In the genomic region with DNA sequence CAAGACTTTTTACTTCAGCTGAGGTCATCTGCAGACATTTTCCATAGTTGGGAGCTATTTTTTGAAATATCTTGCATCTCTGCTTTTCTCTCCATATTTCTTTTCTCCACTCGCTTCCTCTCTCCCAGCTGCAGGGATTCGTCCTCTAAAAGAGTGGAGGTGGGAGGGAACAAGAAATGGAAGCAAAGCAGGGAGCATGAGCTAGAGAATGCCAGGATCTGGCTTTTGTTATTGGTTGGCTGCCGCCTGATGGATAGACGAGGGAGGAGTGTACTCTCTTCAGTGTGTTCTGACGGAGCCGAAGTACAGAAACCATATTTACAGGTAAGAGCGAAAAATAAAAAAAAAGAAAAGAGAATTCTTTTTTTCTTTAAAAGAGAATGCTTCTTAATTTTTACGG, we compare ENCODE assay signal across 8 cellular contexts. TPM values are rescaled to one million over a fixed set of nuclear protein-coding genes. Genes with fewer than 3 reads are reported as not detected.
DNase-seq lines count a peak whose midpoint lies in the region; ATAC-seq and TF ChIP-seq lines count a peak whose summit lies in the region.

A gene with protein sequence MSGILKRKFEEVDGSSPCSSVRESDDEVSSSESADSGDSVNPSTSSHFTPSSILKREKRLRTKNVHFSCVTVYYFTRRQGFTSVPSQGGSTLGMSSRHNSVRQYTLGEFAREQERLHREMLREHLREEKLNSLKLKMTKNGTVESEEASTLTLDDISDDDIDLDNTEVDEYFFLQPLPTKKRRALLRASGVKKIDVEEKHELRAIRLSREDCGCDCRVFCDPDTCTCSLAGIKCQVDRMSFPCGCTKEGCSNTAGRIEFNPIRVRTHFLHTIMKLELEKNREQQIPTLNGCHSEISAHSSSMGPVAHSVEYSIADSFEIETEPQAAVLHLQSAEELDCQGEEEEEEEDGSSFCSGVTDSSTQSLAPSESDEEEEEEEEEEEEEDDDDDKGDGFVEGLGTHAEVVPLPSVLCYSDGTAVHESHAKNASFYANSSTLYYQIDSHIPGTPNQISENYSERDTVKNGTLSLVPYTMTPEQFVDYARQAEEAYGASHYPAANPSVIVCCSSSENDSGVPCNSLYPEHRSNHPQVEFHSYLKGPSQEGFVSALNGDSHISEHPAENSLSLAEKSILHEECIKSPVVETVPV (plus strand): TSS at position 282 of the 400 bp plus-strand sequence. CDS start 125,368 bp downstream, outside the sequence.

- H3K27ac Mint-ChIP-seq in mesothelial cell of epicardium: peak within 1 kb of the TSS; percentile 88

- no peaks in the 10 kb centered on the region for H3K9me2 ChIP-seq in PC-9 (ENCODE audit: insufficient read depth)

- H3K79me2 ChIP-seq in PC-9 (ENCODE audit: low read depth): no peaks in the 10 kb centered on the region

- peaks cover 38% of the 10 kb centered on the region for H3K4me1 Mint-ChIP-seq in mesothelial cell of epicardium

- H3K4me3 ChIP-seq in PC-9 (no peak within 1 kb of the TSS), vagina (peak within 1 kb of the TSS; percentile 28 to 49)

- peak within 1 kb of the TSS; percentile 87 for H3K4me3 Mint-ChIP-seq in mesothelial cell of epicardium

- CTCF ChIA-PET in HEK293T (lab: Yijun Ruan, JAX) (interaction anchor here (0.7 to 1.3 kb wide), 3 partner anchors 41 to 63 kb away, joined by 3 to 4 read pairs (median 3); no protein-coding TSS in a partner anchor), PC-9 (lab: Charles Lee) (interaction anchor here (0.7 kb wide), 1 partner anchor 132 kb away, joined by 4 read pairs; no protein-coding TSS in a partner anchor)

- no peak within 1 kb of the TSS for H3K4me2 ChIP-seq in PC-9

- TF ChIP-seq CTCF in PC-9 (conservative IDR thresholded peaks at IDR 0.05) (no peak), mesothelial cell of epicardium (IDR thresholded peaks at IDR 0.05; ENCODE audit: unreplicated experiment) (no peak), vagina (IDR thresholded peaks at IDR 0.05) (no peak)

- H3K9me3 ChIP-seq in PC-9 (ENCODE audit: insufficient read depth, low read depth) (no peaks in the 10 kb centered on the region), vagina (no peaks in the 10 kb centered on the region)

- peak; percentile 73 for DNase-seq in HEK293T (ENCODE audit: extremely low spot score)
- DNase-seq in PC-9: peak in 1 of 2 experiments; percentile 36
- DNase-seq in mesothelial cell of epicardium (ENCODE audit: low spot score in 2 of 2, unreplicated experiment in 2 of 2): peak; percentile 23 to 59
- DNase-seq in vagina (ENCODE audit: extremely low spot score in 2 of 2): no peak

- H3K27ac ChIP-seq in PC-9 (no peak within 1 kb of the TSS), vagina (peak within 1 kb of the TSS; percentile 34)

- no peaks in the 10 kb centered on the region for H3K27me3 Mint-ChIP-seq in mesothelial cell of epicardium (ENCODE audit: low read depth)

- intact Hi-C loops in PC-9 (cut with micrococcal nuclease; ENCODE audit: unreplicated experiment): no loop called here
- intact Hi-C loops in vagina (cut with DNase I): no loop called here

- H3K36me3 ChIP-seq in PC-9 (ENCODE audit: low read depth) (no peaks in the 10 kb centered on the region), vagina (no peaks in the 10 kb centered on the region)

- H3K4me1 ChIP-seq in PC-9 (replicated peaks; ENCODE audit: insufficient read depth) (no peaks in the 10 kb centered on the region), vagina (peaks cover 27% of the 10 kb centered on the region)

- POLR2A ChIA-PET in HEK293T (lab: Yijun Ruan, JAX): interaction anchor here (0.5 to 1.4 kb wide), 4 partner anchors 20 to 906 kb away, joined by 3 to 5 read pairs (median 4); a partner anchor contains a TSS
- POLR2A ChIA-PET in PC-9 (lab: Charles Lee; ENCODE audit: unreplicated experiment): interaction anchor here (0.6 to 0.7 kb wide), 4 partner anchors 15 to 484 kb away, joined by 3 to 10 read pairs (median 6); a partner anchor contains a TSS

- H3F3A ChIP-seq in PC-9 (ENCODE audit: insufficient read depth, low read depth): no peaks in the 10 kb centered on the region

- TF ChIP-seq POLR2A in vagina (IDR thresholded peaks at IDR 0.05): no peak

- H2AFZ ChIP-seq in PC-9: 0 out of 2 replicates have a peak within 1 kb of the TSS, but pooled peaks have one; percentile 33

- BruUV-seq in PC-9 (replicated peaks; lab: Mats Ljungman, UMichigan): no TSS peak

- H3K9me3 Mint-ChIP-seq in mesothelial cell of epicardium: no peaks in the 10 kb centered on the region

- H3K27me3 ChIP-seq in PC-9 (ENCODE audit: insufficient read depth, low read depth): no peaks in the 10 kb centered on the region
- H3K27me3 ChIP-seq in vagina: no peaks in the 10 kb centered on the region

- ATAC-seq in esophagus mucosa: peak; percentile 96
- no peak for ATAC-seq in HG03442 (IDR thresholded peaks at IDR 0.05; ENCODE audit: unreplicated experiment)
- no peak for ATAC-seq in GM19397 (IDR thresholded peaks at IDR 0.05; ENCODE audit: unreplicated experiment)
- ATAC-seq in HG02623 (IDR thresholded peaks at IDR 0.05; ENCODE audit: unreplicated experiment): no peak

- H4K20me1 ChIP-seq in PC-9 (ENCODE audit: insufficient read depth): no peaks in the 10 kb centered on the region

- no peaks in the 10 kb centered on the region for H3K36me3 Mint-ChIP-seq in mesothelial cell of epicardium

TF ChIP-seq in HEK293T, 16 proteins besides CTCF, POLR2A, EP300 and RAD21:
- TF ChIP-seq L3MBTL2 (conservative IDR thresholded peaks at IDR 0.05) (peak; percentile 67), CTBP1 (IDR thresholded peaks at IDR 0.05; ENCODE audit: borderline replicate concordance) (no peak)
- TF ChIP-seq, protein P1, sequence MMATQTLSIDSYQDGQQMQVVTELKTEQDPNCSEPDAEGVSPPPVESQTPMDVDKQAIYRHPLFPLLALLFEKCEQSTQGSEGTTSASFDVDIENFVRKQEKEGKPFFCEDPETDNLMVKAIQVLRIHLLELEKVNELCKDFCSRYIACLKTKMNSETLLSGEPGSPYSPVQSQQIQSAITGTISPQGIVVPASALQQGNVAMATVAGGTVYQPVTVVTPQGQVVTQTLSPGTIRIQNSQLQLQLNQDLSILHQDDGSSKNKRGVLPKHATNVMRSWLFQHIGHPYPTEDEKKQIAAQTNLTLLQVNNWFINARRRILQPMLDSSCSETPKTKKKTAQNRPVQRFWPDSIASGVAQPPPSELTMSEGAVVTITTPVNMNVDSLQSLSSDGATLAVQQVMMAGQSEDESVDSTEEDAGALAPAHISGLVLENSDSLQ (IDR thresholded peaks at IDR 0.05): peak; percentile 92

RNA-seq across cellular contexts. Expression of the gene that starts here (rescaled TPM):
- total RNA-seq in PC-9 (2021) (0.41 and 0.85 TPM in 2 replicates), esophagus mucosa (1.2 TPM), mesothelial cell of epicardium (29.1 to 31.2 TPM (median 29.6 TPM) in 3 replicates), vagina (2.7 TPM)

Comparison
In these comparisons a context has a peak if more than half of its experiments do, and no peak if none do; other contexts are left out.
1. DNase-seq: peak in HEK293T (single experiment) and mesothelial cell of epicardium (2 of 2); none in vagina (0 of 2).